Comparison of ENCODE assay signal across 15 cellular contexts in the genomic region with DNA sequence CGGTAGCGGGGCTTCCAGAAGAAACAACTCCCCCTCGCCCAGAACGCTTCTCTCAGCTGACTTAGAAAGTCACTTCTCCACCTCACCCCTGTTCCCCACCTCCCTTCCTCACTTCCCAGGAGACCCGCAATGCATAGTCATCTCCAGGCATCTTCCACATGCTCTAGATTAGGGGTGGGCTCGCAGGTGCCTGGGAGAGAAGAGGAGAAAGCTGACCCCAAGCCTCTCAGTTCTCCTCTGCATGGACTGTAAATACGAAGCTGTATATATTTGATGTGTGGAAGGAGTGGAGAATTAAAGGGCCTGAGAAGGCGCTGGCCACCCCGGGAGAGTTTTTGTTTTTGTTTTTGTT. TPM values are rescaled to one million over a fixed set of nuclear protein-coding genes. Genes with fewer than 3 reads are reported as not detected.
A peak's percentile ranks its signal among the peaks of the same experiment; 100 is the strongest.
DNase-seq lines count a peak whose midpoint lies in the region; ATAC-seq and TF ChIP-seq lines count a peak whose summit lies in the region.
"Had no signal": no experiment of that assay in that cellular context is flagged by ENCODE, and none has a peak within 500 bp of the region (broad histone marks: within the 10 kb centered on the region; RNA-seq: fewer than 3 reads in every experiment).

No MANE protein-coding gene starts in this region.

- intact Hi-C loops in esophagus squamous epithelium (cut with DNase I) = no loop called here
- intact Hi-C loops in body of pancreas (cut with DNase I) = no loop called here
- intact Hi-C loops in CD14-positive monocyte (cut with micrococcal nuclease) = no loop called here

- peak overlapping the region; percentile 76 for H3K27ac Mint-ChIP-seq in activated T-cell treated with anti-CD3 and anti-CD28 coated beads, Interleukin-2, amount 50 U/mL, for 24 hours
- peak overlapping the region; percentile 98 for H3K27ac Mint-ChIP-seq in activated CD4-positive, alpha-beta memory T cell treated with anti-CD3 and anti-CD28 coated beads, Interleukin-2, amount 10 ng/mL, durations not matched to agents 7 days and 5 days
- no peak overlapping the region for H3K27ac Mint-ChIP-seq in stimulated activated effector memory CD8-positive, alpha-beta T cell treated with anti-CD3 and anti-CD28 coated beads, Interleukin-12 subunit alpha, Interleukin-12 subunit beta, amount 100 ng/mL, for 72 hours
- no peak overlapping the region for H3K27ac Mint-ChIP-seq in CD14-positive monocyte

- H3K4me1 Mint-ChIP-seq in activated T-cell treated with anti-CD3 and anti-CD28 coated beads, Interleukin-2, amount 50 U/mL, for 24 hours (ENCODE audit: low read depth) = peaks cover 85% of the 10 kb centered on the region
- H3K4me1 Mint-ChIP-seq in activated CD4-positive, alpha-beta memory T cell treated with anti-CD3 and anti-CD28 coated beads, Interleukin-2, amount 10 ng/mL, durations not matched to agents 7 days and 5 days = peaks cover 75% of the 10 kb centered on the region
- peaks cover 31% of the 10 kb centered on the region for H3K4me1 Mint-ChIP-seq in stimulated activated effector memory CD8-positive, alpha-beta T cell treated with anti-CD3 and anti-CD28 coated beads, Interleukin-12 subunit alpha, Interleukin-12 subunit beta, amount 100 ng/mL, for 72 hours
- H3K4me1 Mint-ChIP-seq in CD14-positive monocyte = peaks cover 13% of the 10 kb centered on the region

- no peak for TF ChIP-seq POLR2A in esophagus squamous epithelium (IDR thresholded peaks at IDR 0.05)
- TF ChIP-seq POLR2A in body of pancreas (IDR thresholded peaks at IDR 0.05) = no peak

- H3K36me3 ChIP-seq in esophagus squamous epithelium = no peaks in the 10 kb centered on the region
- H3K36me3 ChIP-seq in body of pancreas (replicated peaks in 1 of 2; ENCODE audit: insufficient read depth in 1 of 2, low read depth in 2 of 2) = no peaks in the 10 kb centered on the region
- no peaks in the 10 kb centered on the region for H3K36me3 ChIP-seq in WERI-Rb-1
- H3K36me3 ChIP-seq: lower lobe of right lung had no signal

- no peaks in the 10 kb centered on the region for H3K9me3 ChIP-seq in esophagus squamous epithelium
- H3K9me3 ChIP-seq in body of pancreas = no peaks in the 10 kb centered on the region
- no peaks in the 10 kb centered on the region for H3K9me3 ChIP-seq in WERI-Rb-1 (ENCODE audit: severe bottlenecking)
- H3K9me3 ChIP-seq: lower lobe of right lung had no signal

- no peaks in the 10 kb centered on the region for H3K9me3 Mint-ChIP-seq in activated T-cell treated with anti-CD3 and anti-CD28 coated beads, Interleukin-2, amount 50 U/mL, for 24 hours
- no peaks in the 10 kb centered on the region for H3K9me3 Mint-ChIP-seq in activated CD4-positive, alpha-beta memory T cell treated with anti-CD3 and anti-CD28 coated beads, Interleukin-2, amount 10 ng/mL, durations not matched to agents 7 days and 5 days
- H3K9me3 Mint-ChIP-seq in stimulated activated effector memory CD8-positive, alpha-beta T cell treated with anti-CD3 and anti-CD28 coated beads, Interleukin-12 subunit alpha, Interleukin-12 subunit beta, amount 100 ng/mL, for 72 hours = no peaks in the 10 kb centered on the region
- H3K9me3 Mint-ChIP-seq in CD14-positive monocyte = peaks cover 0 to 6% (median 0%) of the 10 kb centered on the region in 7 donors

- H3K4me3 ChIP-seq in esophagus squamous epithelium (peak overlapping the region; percentile 32 to 70 (median 58)), body of pancreas (no peak overlapping the region), WERI-Rb-1 (ENCODE audit: low read depth, low read length) (no peak overlapping the region)

- POLR2A ChIA-PET in activated CD4-positive, alpha-beta memory T cell treated with anti-CD3 and anti-CD28 coated beads, Interleukin-2, amount 10 ng/mL, durations not matched to agents 7 days and 5 days (lab: Charles Lee) = interaction anchor here (0.6 to 8.8 kb wide), 3 partner anchors 8 to 50 kb away, joined by 3 to 432 read pairs (median 50); no protein-coding TSS in a partner anchor

- peaks cover 30 to 84% (median 32%) of the 10 kb centered on the region in 3 donors for H3K4me1 ChIP-seq in esophagus squamous epithelium
- H3K4me1 ChIP-seq in body of pancreas = peaks cover 18% of the 10 kb centered on the region

- 71 to 73% methylated on average over 8 to 9 of the region's 9 CpGs for WGBS in esophagus squamous epithelium, 2 donors
- WGBS in body of pancreas, 2 donors = 43 to 49% methylated on average over 9 of the region's 9 CpGs

- H3K27me3 ChIP-seq in esophagus squamous epithelium (peaks cover 0 to 86% (median 4%) of the 10 kb centered on the region in 4 donors), body of pancreas (peaks cover 0 to 8% of the 10 kb centered on the region in 2 donors), WERI-Rb-1 (ENCODE audit: insufficient read depth, low read depth, severe bottlenecking) (no peaks in the 10 kb centered on the region)

- CTCF ChIA-PET in activated CD4-positive, alpha-beta memory T cell treated with anti-CD3 and anti-CD28 coated beads, Interleukin-2, amount 10 ng/mL, durations not matched to agents 7 days and 5 days (lab: Charles Lee) = interaction anchor here (0.7 to 10.2 kb wide), 3 partner anchors 50 to 180 kb away, joined by 3 to 397 read pairs (median 6); partner anchors contain the start of gene ZNF892

- TF ChIP-seq CTCF in esophagus squamous epithelium (IDR thresholded peaks at IDR 0.05) (no peak), body of pancreas (IDR thresholded peaks at IDR 0.05) (no peak), CD14-positive monocyte (IDR thresholded peaks at IDR 0.05) (no peak), WERI-Rb-1 (IDR thresholded peaks at IDR 0.05; ENCODE audit: low read depth, low read length) (no peak)

- ATAC-seq in stimulated activated effector memory CD8-positive, alpha-beta T cell treated with anti-CD3 and anti-CD28 coated beads, Interleukin-12 subunit alpha, Interleukin-12 subunit beta, amount 100 ng/mL, for 72 hours = no peak
- no peak for ATAC-seq in body of pancreas
- ATAC-seq: lower lobe of right lung had no signal

- H3K4me3 Mint-ChIP-seq in activated T-cell treated with anti-CD3 and anti-CD28 coated beads, Interleukin-2, amount 50 U/mL, for 24 hours = peak overlapping the region; percentile 90
- H3K4me3 Mint-ChIP-seq in activated CD4-positive, alpha-beta memory T cell treated with anti-CD3 and anti-CD28 coated beads, Interleukin-2, amount 10 ng/mL, durations not matched to agents 7 days and 5 days = peak overlapping the region; percentile 99
- peak overlapping the region; percentile 81 for H3K4me3 Mint-ChIP-seq in stimulated activated effector memory CD8-positive, alpha-beta T cell treated with anti-CD3 and anti-CD28 coated beads, Interleukin-12 subunit alpha, Interleukin-12 subunit beta, amount 100 ng/mL, for 72 hours
- H3K4me3 Mint-ChIP-seq in CD14-positive monocyte = peak overlapping the region in 1 of 2 donors; percentile 62

- no peaks in the 10 kb centered on the region for H3K27me3 Mint-ChIP-seq in activated T-cell treated with anti-CD3 and anti-CD28 coated beads, Interleukin-2, amount 50 U/mL, for 24 hours
- H3K27me3 Mint-ChIP-seq in activated CD4-positive, alpha-beta memory T cell treated with anti-CD3 and anti-CD28 coated beads, Interleukin-2, amount 10 ng/mL, durations not matched to agents 7 days and 5 days = peaks cover 5% of the 10 kb centered on the region
- peaks cover 52 to 67% (median 55%) of the 10 kb centered on the region in 3 donors for H3K27me3 Mint-ChIP-seq in CD14-positive monocyte (ENCODE audit: low read depth in 3 of 3)

- peaks cover 5% of the 10 kb centered on the region for H3K36me3 Mint-ChIP-seq in activated T-cell treated with anti-CD3 and anti-CD28 coated beads, Interleukin-2, amount 50 U/mL, for 24 hours (ENCODE audit: low read depth)
- peaks cover 49% of the 10 kb centered on the region for H3K36me3 Mint-ChIP-seq in activated CD4-positive, alpha-beta memory T cell treated with anti-CD3 and anti-CD28 coated beads, Interleukin-2, amount 10 ng/mL, durations not matched to agents 7 days and 5 days (ENCODE audit: low read depth)
- no peaks in the 10 kb centered on the region for H3K36me3 Mint-ChIP-seq in stimulated activated effector memory CD8-positive, alpha-beta T cell treated with anti-CD3 and anti-CD28 coated beads, Interleukin-12 subunit alpha, Interleukin-12 subunit beta, amount 100 ng/mL, for 72 hours
- no peaks in the 10 kb centered on the region for H3K36me3 Mint-ChIP-seq in CD14-positive monocyte

- H3K27ac ChIP-seq in esophagus squamous epithelium = peak overlapping the region in 3 of 4 donors; percentile 75 to 91 (median 90)
- H3K27ac ChIP-seq in body of pancreas = no peak overlapping the region
- no peak overlapping the region for H3K27ac ChIP-seq in WERI-Rb-1
- H3K27ac ChIP-seq: lower lobe of right lung had no signal

- no peak for DNase-seq in activated T-cell treated with anti-CD3 and anti-CD28 coated beads, Interleukin-2, amount 50 U/mL, for 24 hours
- no peak for DNase-seq in activated T-cell treated with anti-CD3 and anti-CD28 coated beads, Interleukin-2, amount 50 U/mL, for 48 hours
- DNase-seq in activated CD4-positive, alpha-beta memory T cell treated with anti-CD3 and anti-CD28 coated beads, Interleukin-2, amount 10 ng/mL, durations not matched to agents 7 days and 5 days = no peak
- DNase-seq in esophagus squamous epithelium (lab: John Stamatoyannopoulos, UW) (no peak), body of pancreas (no peak), CD14-positive monocyte (ENCODE audit: low spot score) (no peak), WERI-Rb-1 (no peak)
- no peak for DNase-seq in stimulated activated effector memory CD8-positive, alpha-beta T cell treated with anti-CD3 and anti-CD28 coated beads, Interleukin-12 subunit alpha, Interleukin-12 subunit beta, amount 100 ng/mL, for 72 hours (ENCODE audit: low spot score in 2 of 2)
- DNase-seq: ACHN; Calu3; lower lobe of right lung; NCI-H226; stimulated activated CD4-positive, alpha-beta T cell treated with anti-CD3 and anti-CD28 coated beads, Interleukin-4, amount 100 ng/mL, for 24 hours had no signal

RNA-seq across cellular contexts. Expression of gene MAL, which starts 1.8 kb away (rescaled TPM):
- total RNA-seq in activated CD4-positive, alpha-beta memory T cell treated with anti-CD3 and anti-CD28 coated beads, Interleukin-2, amount 10 ng/mL, durations not matched to agents 7 days and 5 days = 100 to 1,000 TPM; 202 to 210 TPM
- total RNA-seq in esophagus squamous epithelium (1,000 to 10,000 TPM in 1 of 4 donors, 100 to 1,000 TPM in 3; 469 to 1,903 (median 516) TPM), body of pancreas (not detected)
- polyA plus RNA-seq in CD14-positive monocyte = under 1 TPM; 0.39 to 0.48 TPM
- total RNA-seq: Calu3, H1, OCI-LY7 had no signal
- polyA plus RNA-seq: H1 had no signal

Comparison
In these comparisons a context has a peak if more than half of its experiments do, and no peak if none do; other contexts are left out.
1. H3K27ac Mint-ChIP-seq: peak in activated T-cell treated with anti-CD3 and anti-CD28 coated beads, Interleukin-2, amount 50 U/mL, for 24 hours (single experiment) and activated CD4-positive, alpha-beta memory T cell treated with anti-CD3 and anti-CD28 coated beads, Interleukin-2, amount 10 ng/mL, durations not matched to agents 7 days and 5 days (single experiment); none in stimulated activated effector memory CD8-positive, alpha-beta T cell treated with anti-CD3 and anti-CD28 coated beads, Interleukin-12 subunit alpha, Interleukin-12 subunit beta, amount 100 ng/mL, for 72 hours (single experiment) and CD14-positive monocyte (0 of 7).
2. H3K27ac ChIP-seq: peak in esophagus squamous epithelium (3 of 4); none in body of pancreas (0 of 4) and WERI-Rb-1 (single experiment).
3. H3K4me3 ChIP-seq: peak in esophagus squamous epithelium (4 of 4); none in body of pancreas (0 of 2) and WERI-Rb-1 (single experiment).
4. RNA of gene MAL, which starts 1.8 kb away (total RNA-seq): 469 to 1,903 TPM in esophagus squamous epithelium and 202 to 210 TPM in activated CD4-positive, alpha-beta memory T cell treated with anti-CD3 and anti-CD28 coated beads, Interleukin-2, amount 10 ng/mL, durations not matched to agents 7 days and 5 days; not detected in body of pancreas; every median in the first group is over 100 times any median in the second.